ENCODE assay signal across 8 cellular contexts in the genomic region with DNA sequence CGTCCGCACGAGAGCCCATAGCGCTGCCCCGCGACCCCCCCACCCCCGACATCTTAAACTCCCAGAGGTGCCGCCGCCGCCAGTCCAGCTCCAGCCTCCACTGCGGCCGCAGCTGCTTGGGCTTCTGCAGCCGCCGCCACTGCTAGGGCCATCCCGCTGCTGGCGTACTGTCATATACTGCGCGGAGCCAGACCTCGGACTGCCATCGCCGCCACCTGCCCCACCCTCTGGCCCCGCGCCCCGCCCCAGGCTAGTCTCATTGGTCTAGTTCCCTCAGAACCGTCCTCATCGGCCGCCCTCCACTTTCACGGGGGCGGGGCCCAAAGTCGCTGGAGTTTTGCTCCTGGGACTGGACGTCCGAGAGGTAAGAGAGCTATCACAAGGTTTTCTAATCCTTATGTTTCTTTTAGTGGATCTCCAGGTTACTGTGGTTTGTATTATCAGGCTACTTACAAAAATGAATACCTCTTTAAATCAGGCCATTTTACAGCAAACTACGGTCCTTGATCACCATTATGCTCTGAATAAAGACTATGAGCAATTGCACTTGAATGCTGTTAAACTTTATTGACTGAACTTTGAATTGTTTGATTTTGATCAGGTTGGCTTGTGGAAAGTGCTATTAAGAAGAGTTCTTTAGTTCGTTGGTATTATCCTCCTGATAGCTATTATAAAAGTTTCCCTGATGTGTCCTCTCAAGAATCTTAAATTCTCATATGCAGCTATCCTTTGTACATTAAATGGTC. TPM values are rescaled to one million over a fixed set of nuclear protein-coding genes. Genes with fewer than 3 reads are reported as not detected.
DNase-seq lines count a peak whose midpoint lies in the region; ATAC-seq, FAIRE-seq and TF ChIP-seq lines count a peak whose summit lies in the region.

No MANE protein-coding gene starts in this region.

- POLR2A ChIA-PET in A549 (lab: Yijun Ruan, JAX), result no interaction called here

- H3K36me3 ChIP-seq in RWPE2 (ENCODE audit: low read depth) (no peaks in the 10 kb centered on the region), small intestine (ENCODE audit: control insufficient read depth in 2 of 2, insufficient read depth in 2 of 2, low read length in 2 of 2) (no peaks in the 10 kb centered on the region), HAP-1 (replicated peaks) (no peaks in the 10 kb centered on the region)

- in situ Hi-C loops in HAP-1 (cut with MboI; ENCODE audit: low sequenced_read_pairs), result no loop called here

- no peak for TF ChIP-seq EP300 in A549 (IDR thresholded peaks at IDR 0.05)

- H3K4me3 ChIP-seq in A549 (peak overlapping the region; percentile 40), RWPE2 (ENCODE audit: severe bottlenecking) (peak overlapping the region; percentile 24), coronary artery (peak overlapping the region; percentile 75), small intestine (ENCODE audit: low read depth in 1 of 2, low read length in 2 of 2) (peak overlapping the region in 1 of 2 donors; percentile 45), HAP-1 (no peak overlapping the region)

- peaks cover 2% of the 10 kb centered on the region; the same call in 2 of the 3 replicates for H3K9me3 ChIP-seq in A549
- H3K9me3 ChIP-seq in RWPE2 (ENCODE audit: severe bottlenecking), result no peaks in the 10 kb centered on the region
- no peaks in the 10 kb centered on the region for H3K9me3 ChIP-seq in small intestine (ENCODE audit: control insufficient read depth, low read depth)
- H3K9me3 ChIP-seq in HAP-1, result no peaks in the 10 kb centered on the region

- TF ChIP-seq CTCF in A549 (IDR thresholded peaks at IDR 0.05) (no peak), RWPE2 (IDR thresholded peaks at IDR 0.05; ENCODE audit: poor library complexity, severe bottlenecking) (no peak), coronary artery (IDR thresholded peaks at IDR 0.05) (no peak)

- peak overlapping the region; percentile 71 for H3K4me2 ChIP-seq in A549

- 3% methylated on average over 17 of the region's 34 CpGs for WGBS in A549 (ENCODE audit: missing lambda C conversion rate)
- WGBS in small intestine, 3 donors, result 7 to 19% (median 17%) methylated on average over 26 to 34 of the region's 34 CpGs

- H3K27me3 ChIP-seq in RWPE2 (ENCODE audit: insufficient read depth, poor library complexity, severe bottlenecking), result no peaks in the 10 kb centered on the region
- H3K27me3 ChIP-seq in small intestine (ENCODE audit: control insufficient read depth in 2 of 2, insufficient read depth in 2 of 2, low read length in 2 of 2), result no peaks in the 10 kb centered on the region
- peaks cover 51% of the 10 kb centered on the region for H3K27me3 ChIP-seq in HAP-1 (ENCODE audit: low read depth)

- no peak for TF ChIP-seq POLR2A in A549 (IDR thresholded peaks at IDR 0.05; ENCODE audit: low read length)
- no peak for TF ChIP-seq POLR2A in H54 (IDR thresholded peaks at IDR 0.05; ENCODE audit: low read depth, low read length)

- no peak for FAIRE-seq in A549 (lab: Jason Lieb, UNC)
- no peak for FAIRE-seq in H54 (lab: Jason Lieb, UNC)
- FAIRE-seq in small intestine (lab: Jason Lieb, UNC), result peak; percentile 15

- no peak for TF ChIP-seq RAD21 in A549 (conservative IDR thresholded peaks at IDR 0.05 in 1 of 2, IDR thresholded peaks at IDR 0.05 in 1 of 2)

- H3K27ac ChIP-seq in A549 (no peak overlapping the region), RWPE2 (ENCODE audit: poor library complexity, severe bottlenecking) (no peak overlapping the region), coronary artery (peak overlapping the region in 1 of 2 donors; percentile 72), small intestine (ENCODE audit: low read depth in 1 of 2, low read length in 1 of 2) (peak overlapping the region; percentile 48 to 55)

- DNase-seq in A549 (ENCODE audit: low read depth in 1 of 2, low spot score in 1 of 2) (peak; percentile 47 to 57), H54 (ENCODE audit: insufficient read length, low spot score) (peak; percentile 16), RWPE2 (ENCODE audit: low spot score) (peak; percentile 89), coronary artery (ENCODE audit: low spot score) (peak; percentile 92), kidney tubule cell (ENCODE audit: low spot score) (peak; percentile 76), small intestine (peak; percentile 96), HAP-1 (ENCODE audit: low spot score in 2 of 2) (no peak)

- H3K4me1 ChIP-seq in A549 (0 out of 3 replicates have a peak, but pooled peaks cover 3% of the 10 kb centered on the region), RWPE2 (ENCODE audit: insufficient read depth, poor library complexity, severe bottlenecking) (peaks cover 14% of the 10 kb centered on the region), small intestine (ENCODE audit: control insufficient read depth in 2 of 2, insufficient read depth in 1 of 2, low read depth in 1 of 2, low read length in 1 of 2) (peaks cover 0 to 1% of the 10 kb centered on the region in 2 donors), HAP-1 (no peaks in the 10 kb centered on the region)

- CTCF ChIA-PET in A549 (lab: Yijun Ruan, JAX), result interaction anchor here (1.2 to 1.7 kb wide), 2 partner anchors 26 to 229 kb away, joined by 3 read pairs; no protein-coding TSS in a partner anchor

- ATAC-seq in A549 (peak; percentile 94 to 97), RWPE2 (ENCODE audit: low read depth) (peak; percentile 92), GM18517 (IDR thresholded peaks at IDR 0.05; ENCODE audit: unreplicated experiment) (no peak)

TF ChIP-seq in A549, 52 proteins besides CTCF, POLR2A, EP300 and RAD21:
- no peak for TF ChIP-seq FOSB (CRISPR knock-in tag; IDR thresholded peaks at IDR 0.05)
- no peak for TF ChIP-seq PHF8 (IDR thresholded peaks at IDR 0.05; ENCODE audit: borderline replicate concordance, low read depth)
- no peak for TF ChIP-seq MYC (IDR thresholded peaks at IDR 0.05; ENCODE audit: borderline replicate concordance, low read length)
- no peak for TF ChIP-seq RCOR1 (IDR thresholded peaks at IDR 0.05; ENCODE audit: low read depth, low read length)
- TF ChIP-seq SREBF2 (IDR thresholded peaks at IDR 0.05), result no peak
- no peak for TF ChIP-seq BHLHE40 (IDR thresholded peaks at IDR 0.05; ENCODE audit: low read depth, low read length)
- TF ChIP-seq, protein P1, sequence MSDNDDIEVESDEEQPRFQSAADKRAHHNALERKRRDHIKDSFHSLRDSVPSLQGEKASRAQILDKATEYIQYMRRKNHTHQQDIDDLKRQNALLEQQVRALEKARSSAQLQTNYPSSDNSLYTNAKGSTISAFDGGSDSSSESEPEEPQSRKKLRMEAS (IDR thresholded peaks at IDR 0.05), result no peak
- TF ChIP-seq KDM1A (IDR thresholded peaks at IDR 0.05; ENCODE audit: low read depth), result no peak
- TF ChIP-seq POLR2AphosphoS2 (conservative IDR thresholded peaks at IDR 0.05; ENCODE audit: low read length), result no peak
- TF ChIP-seq MAZ (IDR thresholded peaks at IDR 0.05; ENCODE audit: borderline replicate concordance, low read depth, low read length), result no peak
- no peak; the same call in 1 of the 2 replicates for TF ChIP-seq CBX8 (IDR thresholded peaks at IDR 0.05)
- TF ChIP-seq HOXB13 (CRISPR knock-in tag; IDR thresholded peaks at IDR 0.05; ENCODE audit: low read depth), result no peak
TF ChIP-seq in A549: peak in this region for 0.

RNA-seq across cellular contexts. Expression of a gene that starts 2.8 kb away (rescaled TPM):
- polyA plus RNA-seq in A549 (2011; rRNA removed) (not detected in 2 replicates), A549 (2017; fragmentation: RNase III; extraction: RNeasy Plus Mini Kit Qiagen cat#74134 plus additional on column Dnase treatment) (0.04 to 0.08 TPM in 2 of 3 replicates, not detected in the other), small intestine (10 to 100 TPM in 1 of 3 donors, 1 to 10 TPM in 2; 5.9 to 15.0 (median 9.5) TPM)
- polyA plus RNA-seq in A549 (2012; cell fraction: cytosol; rRNA removed), result 0.01 TPM in 1 of 2 replicates, not detected in the other
- 0.05 and 0.06 TPM in 2 replicates for polyA plus RNA-seq in A549 (2012; cell fraction: nucleus; rRNA removed)
- polyA minus RNA-seq in A549 (2011; rRNA and poly(A)+ RNA removed), result not detected in 2 replicates

Comparison
In these comparisons a context has a peak if more than half of its experiments do, and no peak if none do; other contexts are left out.
1. DNase-seq: peak in A549 (2 of 2), H54 (single experiment), RWPE2 (single experiment), coronary artery (single experiment), kidney tubule cell (single experiment) and small intestine (single experiment); none in HAP-1 (0 of 2).
2. H3K27ac ChIP-seq: peak in small intestine (2 of 2); none in A549 (0 of 2) and RWPE2 (single experiment).
3. RNA of a gene that starts 2.8 kb away (polyA plus RNA-seq): 5.9 to 15.0 TPM in small intestine; 0.01 to 0.08 TPM in A549; every median in the first group is over 4 times any median in the second.